In genomic region chr16:66926171-66926570, GRCh38 we compare ENCODE assay signal across 1 cellular context.
TF ChIP-seq lines count a peak whose summit lies in the region.

No MANE protein-coding gene starts in this region.

TF ChIP-seq in HepG2, 621 proteins besides CTCF, POLR2A, EP300 and RAD21:
- TF ChIP-seq, protein P1, sequence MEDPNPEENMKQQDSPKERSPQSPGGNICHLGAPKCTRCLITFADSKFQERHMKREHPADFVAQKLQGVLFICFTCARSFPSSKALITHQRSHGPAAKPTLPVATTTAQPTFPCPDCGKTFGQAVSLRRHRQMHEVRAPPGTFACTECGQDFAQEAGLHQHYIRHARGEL (CRISPR knock-in tag; IDR thresholded peaks at IDR 0.05): 0 out of 2 replicates have a peak, but pooled peaks have one; percentile 23
- TF ChIP-seq ZNF574 (CRISPR knock-in tag; IDR thresholded peaks at IDR 0.05): no peak
